In the genomic region with DNA sequence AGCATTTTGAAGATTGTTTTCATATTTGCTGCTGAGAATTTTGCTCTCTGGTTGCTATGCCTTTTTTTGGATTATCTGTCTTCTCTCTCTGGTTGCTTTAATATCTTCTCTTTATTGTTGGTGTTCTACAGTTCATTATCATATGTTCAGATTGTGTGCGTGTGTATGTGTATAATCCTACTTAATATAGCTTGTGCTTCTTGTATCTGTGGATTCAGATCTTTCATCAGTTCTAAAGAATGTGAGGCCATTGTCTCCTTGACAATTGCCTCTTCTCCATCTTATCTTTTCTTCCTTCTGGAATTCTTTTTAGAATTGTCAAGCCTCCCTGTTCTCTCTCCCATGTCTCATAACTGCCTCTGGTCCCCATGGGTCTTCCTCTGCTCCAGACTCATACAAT, we compare ENCODE assay signal across 24 cellular contexts.
"Had no signal": no experiment of that assay in that cellular context is flagged by ENCODE, and none has a peak within 500 bp of the region (broad histone marks: within the 10 kb centered on the region; RNA-seq: fewer than 3 reads in every experiment).

No MANE protein-coding gene starts in this region.

- H3K4me3 Mint-ChIP-seq: dendritic cell treated with granulocyte-macrophage colony-stimulating factor and Interleukin-4, amounts not matched to agents 40 ng/mL and 50 ng/mL, for 4 days; effector memory CD8-positive, alpha-beta T cell had no signal

- H3K36me3 ChIP-seq: colonic mucosa, esophagus muscularis mucosa, esophagus squamous epithelium, gastrocnemius medialis, gastroesophageal sphincter, heart left ventricle, heart right ventricle had no signal

- ATAC-seq: effector memory CD8-positive, alpha-beta T cell; esophagus mucosa; foreskin keratinocyte; gastrocnemius medialis; gastroesophageal sphincter; heart left ventricle; heart right ventricle had no signal

- H3K27ac Mint-ChIP-seq: dendritic cell treated with granulocyte-macrophage colony-stimulating factor and Interleukin-4, amounts not matched to agents 40 ng/mL and 50 ng/mL, for 4 days; effector memory CD8-positive, alpha-beta T cell had no signal

- H3K9me3 ChIP-seq: colonic mucosa had no signal

- H3K4me1 ChIP-seq: colonic mucosa, esophagus muscularis mucosa, esophagus squamous epithelium, foreskin keratinocyte, gastrocnemius medialis, gastroesophageal sphincter, heart left ventricle, heart right ventricle had no signal

- H3K27me3 ChIP-seq: colonic mucosa, dorsolateral prefrontal cortex, esophagus muscularis mucosa, esophagus squamous epithelium, foreskin keratinocyte, gastrocnemius medialis, gastroesophageal sphincter, heart left ventricle, heart right ventricle, hepatocyte had no signal

- H3K4me3 ChIP-seq: colonic mucosa, coronary artery, dorsolateral prefrontal cortex, esophagus muscularis mucosa, esophagus squamous epithelium, gastrocnemius medialis, gastroesophageal sphincter, heart left ventricle, heart right ventricle, hepatocyte had no signal

- H3K27ac ChIP-seq: colonic mucosa, coronary artery, dorsolateral prefrontal cortex, epithelial cell of prostate, esophagus muscularis mucosa, esophagus squamous epithelium, foreskin keratinocyte, gastrocnemius medialis, gastroesophageal sphincter, heart left ventricle, heart right ventricle, hepatocyte had no signal

- DNase-seq: colonic mucosa; cortex of kidney; dermis blood vessel endothelial cell; dorsolateral prefrontal cortex; effector CD4-positive, alpha-beta T cell; effector CD8-positive, alpha-beta T cell; effector memory CD4-positive, alpha-beta T cell; effector memory CD8-positive, alpha-beta T cell; erythroblast; esophagus squamous epithelium; foreskin fibroblast; foreskin keratinocyte; foreskin melanocyte; gastrocnemius medialis; glutamatergic neuron; heart left ventricle; heart right ventricle had no signal

- H3K9me3 Mint-ChIP-seq: effector memory CD8-positive, alpha-beta T cell had no signal
